In the genomic region with DNA sequence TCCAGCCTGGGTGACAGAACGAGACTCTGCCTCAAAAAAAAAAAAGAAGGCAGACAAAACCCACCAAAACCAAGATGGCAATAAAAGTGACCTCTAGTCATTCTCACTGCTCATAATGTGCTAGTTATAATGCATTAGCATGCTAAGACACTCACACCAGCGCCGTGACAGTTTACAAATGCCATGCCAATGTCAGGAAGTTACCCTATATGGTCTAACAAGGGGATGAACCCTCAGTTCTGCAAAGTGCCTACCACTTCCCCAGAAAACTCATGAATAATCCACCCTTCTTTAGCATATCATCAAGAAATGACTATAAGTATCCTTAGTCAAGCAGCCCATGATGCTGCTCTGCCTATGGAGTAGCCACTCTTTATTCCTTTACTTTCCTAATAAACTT, we compare ENCODE assay signal across 16 cellular contexts.
"Had no signal": no experiment of that assay in that cellular context is flagged by ENCODE, and none has a peak within 500 bp of the region (broad histone marks: within the 10 kb centered on the region; RNA-seq: fewer than 3 reads in every experiment).

No MANE protein-coding gene starts in this region.

- H3K9me3 ChIP-seq: pancreas, sigmoid colon, tibial nerve had no signal

- H3K4me3 ChIP-seq: coronary artery, pancreas, sigmoid colon, tibial nerve had no signal

- H3K9me3 Mint-ChIP-seq: activated CD4-positive, alpha-beta memory T cell treated with anti-CD3 and anti-CD28 coated beads, Interleukin-2, amount 10 ng/mL, durations not matched to agents 7 days and 5 days; stimulated activated naive B cell treated with anti-CD40 and anti-IgM and Interleukin-4, amounts not matched to agents 10 μg/mL and 1 μg/mL and 100 μg/mL, for 72 hours had no signal

- DNase-seq: activated CD4-positive, alpha-beta memory T cell treated with anti-CD3 and anti-CD28 coated beads, Interleukin-2, amount 10 ng/mL, durations not matched to agents 7 days and 5 days; activated CD4-positive, alpha-beta T cell treated with anti-CD3 and anti-CD28 coated beads for 4 hours; activated CD8-positive, alpha-beta memory T cell treated with anti-CD3 and anti-CD28 coated beads, Interleukin-2, amount 50 U/mL, for 4 hours; activated gamma-delta T cell treated with Interleukin-2 at 50 U/mL for 16 hours; activated T-cell treated with anti-CD3 and anti-CD28 coated beads, Interleukin-2, amount 50 U/mL, for 48 hours; amniotic stem cell; effector CD4-positive, alpha-beta T cell; foreskin melanocyte; pancreas; sigmoid colon; stimulated activated naive B cell treated with anti-CD40 and anti-IgM and Interleukin-4, amounts not matched to agents 10 μg/mL and 1 μg/mL and 100 μg/mL, for 72 hours; T-helper 1 cell had no signal

- ATAC-seq: pancreas; SK-N-SH treated with all-trans-retinoic acid at 6 μM for 48 hours; stimulated activated naive B cell treated with anti-CD40 and anti-IgM and Interleukin-4, amounts not matched to agents 10 μg/mL and 1 μg/mL and 100 μg/mL, for 72 hours had no signal

- H3K36me3 ChIP-seq: pancreas, sigmoid colon, tibial nerve had no signal

- H3K4me3 Mint-ChIP-seq: activated CD4-positive, alpha-beta memory T cell treated with anti-CD3 and anti-CD28 coated beads, Interleukin-2, amount 10 ng/mL, durations not matched to agents 7 days and 5 days; activated naive CD8-positive, alpha-beta T cell; stimulated activated naive B cell treated with anti-CD40 and anti-IgM and Interleukin-4, amounts not matched to agents 10 μg/mL and 1 μg/mL and 100 μg/mL, for 72 hours had no signal

- H3K36me3 Mint-ChIP-seq: activated naive CD8-positive, alpha-beta T cell; stimulated activated naive B cell treated with anti-CD40 and anti-IgM and Interleukin-4, amounts not matched to agents 10 μg/mL and 1 μg/mL and 100 μg/mL, for 72 hours had no signal

- H3K27me3 ChIP-seq: pancreas, sigmoid colon, tibial nerve had no signal

- H3K27ac ChIP-seq: coronary artery, pancreas, sigmoid colon, tibial nerve had no signal

- H3K27me3 Mint-ChIP-seq: activated CD4-positive, alpha-beta memory T cell treated with anti-CD3 and anti-CD28 coated beads, Interleukin-2, amount 10 ng/mL, durations not matched to agents 7 days and 5 days; activated naive CD8-positive, alpha-beta T cell; stimulated activated naive B cell treated with anti-CD40 and anti-IgM and Interleukin-4, amounts not matched to agents 10 μg/mL and 1 μg/mL and 100 μg/mL, for 72 hours had no signal
